1 cellular context compared by ENCODE assay signal in the genomic region with DNA sequence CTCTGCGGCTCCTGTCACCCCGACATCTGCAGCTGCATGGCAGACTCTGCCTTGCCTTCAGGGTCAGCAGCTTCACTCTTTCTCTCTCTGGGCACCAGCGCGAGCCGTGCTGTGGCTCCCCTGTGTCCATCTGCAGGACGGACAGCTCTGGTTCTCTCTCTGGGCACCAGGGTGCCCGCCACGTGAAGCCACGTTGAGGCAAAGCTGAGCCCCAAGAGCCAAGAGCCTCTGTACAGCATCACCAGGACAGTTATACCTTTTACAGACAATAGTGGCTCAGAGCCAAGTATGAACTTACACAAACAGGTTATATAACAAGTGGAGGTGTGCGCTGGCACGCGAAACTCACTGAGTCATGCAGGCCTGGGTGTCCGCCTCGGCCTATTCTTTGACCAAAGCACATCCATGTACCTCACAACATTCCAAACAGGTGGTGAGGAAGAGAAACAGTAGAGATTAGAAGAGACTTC.
A peak's percentile ranks its signal among the peaks of the same experiment; 100 is the strongest.
TF ChIP-seq lines count a peak whose summit lies in the region.

No MANE protein-coding gene starts in this region.

TF ChIP-seq in HepG2, 621 proteins besides CTCF, POLR2A, EP300 and RAD21 (continued from another document and continues in another):
- TF ChIP-seq, protein P1, sequence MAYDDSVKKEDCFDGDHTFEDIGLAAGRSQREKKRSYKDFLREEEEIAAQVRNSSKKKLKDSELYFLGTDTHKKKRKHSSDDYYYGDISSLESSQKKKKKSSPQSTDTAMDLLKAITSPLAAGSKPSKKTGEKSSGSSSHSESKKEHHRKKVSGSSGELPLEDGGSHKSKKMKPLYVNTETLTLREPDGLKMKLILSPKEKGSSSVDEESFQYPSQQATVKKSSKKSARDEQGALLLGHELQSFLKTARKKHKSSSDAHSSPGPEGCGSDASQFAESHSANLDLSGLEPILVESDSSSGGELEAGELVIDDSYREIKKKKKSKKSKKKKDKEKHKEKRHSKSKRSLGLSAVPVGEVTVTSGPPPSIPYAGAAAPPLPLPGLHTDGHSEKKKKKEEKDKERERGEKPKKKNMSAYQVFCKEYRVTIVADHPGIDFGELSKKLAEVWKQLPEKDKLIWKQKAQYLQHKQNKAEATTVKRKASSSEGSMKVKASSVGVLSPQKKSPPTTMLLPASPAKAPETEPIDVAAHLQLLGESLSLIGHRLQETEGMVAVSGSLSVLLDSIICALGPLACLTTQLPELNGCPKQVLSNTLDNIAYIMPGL (CRISPR knock-in tag; IDR thresholded peaks at IDR 0.05; ENCODE audit: borderline replicate concordance in 1 of 2, low read depth in 1 of 2), result no peak
- TF ChIP-seq ZNF331 (CRISPR knock-in tag; IDR thresholded peaks at IDR 0.05) (no peak), ZEB1 (IDR thresholded peaks at IDR 0.05; ENCODE audit: insufficient replicate concordance, low read depth) (no peak), NFIC (IDR thresholded peaks at IDR 0.05; ENCODE audit: low read length) (peak; percentile 78; the same call in 1 of the 2 replicates), TARDBP (CRISPR knock-in tag; IDR thresholded peaks at IDR 0.05) (no peak), CREB1 (IDR thresholded peaks at IDR 0.05) (no peak), CREB1 (CRISPR knock-in tag; IDR thresholded peaks at IDR 0.05) (no peak), ZBTB42 (CRISPR knock-in tag; IDR thresholded peaks at IDR 0.05) (no peak), ZNF136 (CRISPR knock-in tag; IDR thresholded peaks at IDR 0.05; ENCODE audit: low read depth) (no peak), RCOR2 (CRISPR knock-in tag; IDR thresholded peaks at IDR 0.05) (peak; percentile 62; the same call in 1 of the 2 replicates), HES4 (CRISPR knock-in tag; IDR thresholded peaks at IDR 0.05; ENCODE audit: borderline replicate concordance) (0 out of 2 replicates have a peak, but pooled peaks have one; percentile 35), FOXC1 (CRISPR knock-in tag; IDR thresholded peaks at IDR 0.05; ENCODE audit: borderline replicate concordance) (no peak), ZSCAN20 (CRISPR knock-in tag; IDR thresholded peaks at IDR 0.05; ENCODE audit: borderline replicate concordance) (no peak), ZNF629 (CRISPR knock-in tag; conservative IDR thresholded peaks at IDR 0.05) (no peak), SMC3 (IDR thresholded peaks at IDR 0.05; ENCODE audit: low read length) (no peak), ZSCAN22 (CRISPR knock-in tag; IDR thresholded peaks at IDR 0.05) (no peak), MED1 (CRISPR knock-in tag; IDR thresholded peaks at IDR 0.05) (peak; percentile 75), LCORL (IDR thresholded peaks at IDR 0.05) (no peak), LCORL (CRISPR knock-in tag; IDR thresholded peaks at IDR 0.05) (0 out of 2 replicates have a peak, but pooled peaks have one; percentile 38), CBFB (CRISPR knock-in tag; IDR thresholded peaks at IDR 0.05) (no peak), ZNF350 (CRISPR knock-in tag; IDR thresholded peaks at IDR 0.05; ENCODE audit: borderline replicate concordance, low read depth) (no peak), MEIS2 (CRISPR knock-in tag; IDR thresholded peaks at IDR 0.05) (no peak), KLF11 (CRISPR knock-in tag; IDR thresholded peaks at IDR 0.05) (no peak), ZNF557 (CRISPR knock-in tag; IDR thresholded peaks at IDR 0.05) (no peak), ZNF12 (CRISPR knock-in tag; IDR thresholded peaks at IDR 0.05) (0 out of 2 replicates have a peak, but pooled peaks have one; percentile 28), MEIS1 (CRISPR knock-in tag; IDR thresholded peaks at IDR 0.05; ENCODE audit: borderline replicate concordance) (no peak), SMAD9 (CRISPR knock-in tag; IDR thresholded peaks at IDR 0.05) (no peak), TBX3 (IDR thresholded peaks at IDR 0.05; ENCODE audit: borderline replicate concordance) (no peak), ZNF20 (CRISPR knock-in tag; IDR thresholded peaks at IDR 0.05) (no peak), HCFC1 (IDR thresholded peaks at IDR 0.05; ENCODE audit: low read depth, low read length) (no peak), YEATS4 (CRISPR knock-in tag; IDR thresholded peaks at IDR 0.05; ENCODE audit: borderline replicate concordance) (no peak), ZNF562 (CRISPR knock-in tag; IDR thresholded peaks at IDR 0.05; ENCODE audit: borderline replicate concordance) (no peak), ISX (CRISPR knock-in tag; conservative IDR thresholded peaks at IDR 0.05) (no peak), NCOA1 (CRISPR knock-in tag; IDR thresholded peaks at IDR 0.05) (no peak), HNRNPLL (IDR thresholded peaks at IDR 0.05; ENCODE audit: low read depth, low read length, poor library complexity, severe bottlenecking) (no peak), GABPB1 (CRISPR knock-in tag; IDR thresholded peaks at IDR 0.05) (0 out of 2 replicates have a peak, but pooled peaks have one; percentile 17), RELA (CRISPR knock-in tag; IDR thresholded peaks at IDR 0.05) (no peak), DNMT3B (CRISPR knock-in tag; conservative IDR thresholded peaks at IDR 0.05) (no peak), MAZ (IDR thresholded peaks at IDR 0.05; ENCODE audit: borderline replicate concordance, low read depth, low read length) (no peak), MAZ (CRISPR knock-in tag; IDR thresholded peaks at IDR 0.05; ENCODE audit: low read depth) (no peak), ZNF768 (CRISPR knock-in tag; IDR thresholded peaks at IDR 0.05) (peak; percentile 50; the same call in 1 of the 2 replicates), ZFX (CRISPR knock-in tag; IDR thresholded peaks at IDR 0.05; ENCODE audit: low read depth) (peak; percentile 75; the same call in 1 of the 2 replicates), KDM5B (CRISPR knock-in tag; IDR thresholded peaks at IDR 0.05; ENCODE audit: borderline replicate concordance) (0 out of 2 replicates have a peak, but pooled peaks have one; percentile 14), POLR2AphosphoS5 (IDR thresholded peaks at IDR 0.05; ENCODE audit: low read depth, low read length) (peak; percentile 35; the same call in 1 of the 2 replicates), POGZ (CRISPR knock-in tag; IDR thresholded peaks at IDR 0.05) (peak; percentile 57; the same call in 1 of the 2 replicates), AKAP8 (CRISPR knock-in tag; IDR thresholded peaks at IDR 0.05) (no peak), ZFP36L2 (CRISPR knock-in tag; IDR thresholded peaks at IDR 0.05) (no peak), MBNL3 (CRISPR knock-in tag; conservative IDR thresholded peaks at IDR 0.05) (no peak)
- TF ChIP-seq, protein P2, sequence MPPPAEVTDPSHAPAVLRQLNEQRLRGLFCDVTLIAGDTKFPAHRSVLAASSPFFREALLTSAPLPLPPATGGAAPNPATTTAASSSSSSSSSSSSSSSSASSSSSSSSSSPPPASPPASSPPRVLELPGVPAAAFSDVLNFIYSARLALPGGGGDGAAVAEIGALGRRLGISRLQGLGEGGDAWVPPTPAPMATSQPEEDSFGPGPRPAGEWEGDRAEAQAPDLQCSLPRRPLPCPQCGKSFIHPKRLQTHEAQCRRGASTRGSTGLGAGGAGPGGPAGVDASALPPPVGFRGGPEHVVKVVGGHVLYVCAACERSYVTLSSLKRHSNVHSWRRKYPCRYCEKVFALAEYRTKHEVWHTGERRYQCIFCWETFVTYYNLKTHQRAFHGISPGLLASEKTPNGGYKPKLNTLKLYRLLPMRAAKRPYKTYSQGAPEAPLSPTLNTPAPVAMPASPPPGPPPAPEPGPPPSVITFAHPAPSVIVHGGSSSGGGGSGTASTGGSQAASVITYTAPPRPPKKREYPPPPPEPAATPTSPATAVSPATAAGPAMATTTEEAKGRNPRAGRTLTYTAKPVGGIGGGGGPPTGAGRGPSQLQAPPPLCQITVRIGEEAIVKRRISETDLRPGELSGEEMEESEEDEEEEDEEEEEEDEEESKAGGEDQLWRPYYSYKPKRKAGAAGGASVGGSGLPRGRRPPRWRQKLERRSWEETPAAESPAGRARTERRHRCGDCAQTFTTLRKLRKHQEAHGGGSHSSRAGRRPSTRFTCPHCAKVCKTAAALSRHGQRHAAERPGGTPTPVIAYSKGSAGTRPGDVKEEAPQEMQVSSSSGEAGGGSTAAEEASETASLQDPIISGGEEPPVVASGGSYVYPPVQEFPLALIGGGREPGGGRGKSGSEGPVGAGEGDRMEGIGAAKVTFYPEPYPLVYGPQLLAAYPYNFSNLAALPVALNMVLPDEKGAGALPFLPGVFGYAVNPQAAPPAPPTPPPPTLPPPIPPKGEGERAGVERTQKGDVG (CRISPR knock-in tag; IDR thresholded peaks at IDR 0.05; ENCODE audit: borderline replicate concordance), result peak; percentile 66; the same call in 1 of the 2 replicates
- TF ChIP-seq, protein P3, sequence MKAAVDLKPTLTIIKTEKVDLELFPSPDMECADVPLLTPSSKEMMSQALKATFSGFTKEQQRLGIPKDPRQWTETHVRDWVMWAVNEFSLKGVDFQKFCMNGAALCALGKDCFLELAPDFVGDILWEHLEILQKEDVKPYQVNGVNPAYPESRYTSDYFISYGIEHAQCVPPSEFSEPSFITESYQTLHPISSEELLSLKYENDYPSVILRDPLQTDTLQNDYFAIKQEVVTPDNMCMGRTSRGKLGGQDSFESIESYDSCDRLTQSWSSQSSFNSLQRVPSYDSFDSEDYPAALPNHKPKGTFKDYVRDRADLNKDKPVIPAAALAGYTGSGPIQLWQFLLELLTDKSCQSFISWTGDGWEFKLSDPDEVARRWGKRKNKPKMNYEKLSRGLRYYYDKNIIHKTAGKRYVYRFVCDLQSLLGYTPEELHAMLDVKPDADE (CRISPR knock-in tag; IDR thresholded peaks at IDR 0.05), result no peak
- TF ChIP-seq, protein P4, sequence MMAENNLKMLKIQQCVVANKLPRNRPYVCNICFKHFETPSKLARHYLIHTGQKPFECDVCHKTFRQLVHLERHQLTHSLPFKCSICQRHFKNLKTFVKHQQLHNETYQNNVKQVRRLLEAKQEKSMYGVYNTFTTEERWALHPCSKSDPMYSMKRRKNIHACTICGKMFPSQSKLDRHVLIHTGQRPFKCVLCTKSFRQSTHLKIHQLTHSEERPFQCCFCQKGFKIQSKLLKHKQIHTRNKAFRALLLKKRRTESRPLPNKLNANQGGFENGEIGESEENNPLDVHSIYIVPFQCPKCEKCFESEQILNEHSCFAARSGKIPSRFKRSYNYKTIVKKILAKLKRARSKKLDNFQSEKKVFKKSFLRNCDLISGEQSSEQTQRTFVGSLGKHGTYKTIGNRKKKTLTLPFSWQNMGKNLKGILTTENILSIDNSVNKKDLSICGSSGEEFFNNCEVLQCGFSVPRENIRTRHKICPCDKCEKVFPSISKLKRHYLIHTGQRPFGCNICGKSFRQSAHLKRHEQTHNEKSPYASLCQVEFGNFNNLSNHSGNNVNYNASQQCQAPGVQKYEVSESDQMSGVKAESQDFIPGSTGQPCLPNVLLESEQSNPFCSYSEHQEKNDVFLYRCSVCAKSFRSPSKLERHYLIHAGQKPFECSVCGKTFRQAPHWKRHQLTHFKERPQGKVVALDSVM (CRISPR knock-in tag; IDR thresholded peaks at IDR 0.05), result no peak
- TF ChIP-seq, protein P5, sequence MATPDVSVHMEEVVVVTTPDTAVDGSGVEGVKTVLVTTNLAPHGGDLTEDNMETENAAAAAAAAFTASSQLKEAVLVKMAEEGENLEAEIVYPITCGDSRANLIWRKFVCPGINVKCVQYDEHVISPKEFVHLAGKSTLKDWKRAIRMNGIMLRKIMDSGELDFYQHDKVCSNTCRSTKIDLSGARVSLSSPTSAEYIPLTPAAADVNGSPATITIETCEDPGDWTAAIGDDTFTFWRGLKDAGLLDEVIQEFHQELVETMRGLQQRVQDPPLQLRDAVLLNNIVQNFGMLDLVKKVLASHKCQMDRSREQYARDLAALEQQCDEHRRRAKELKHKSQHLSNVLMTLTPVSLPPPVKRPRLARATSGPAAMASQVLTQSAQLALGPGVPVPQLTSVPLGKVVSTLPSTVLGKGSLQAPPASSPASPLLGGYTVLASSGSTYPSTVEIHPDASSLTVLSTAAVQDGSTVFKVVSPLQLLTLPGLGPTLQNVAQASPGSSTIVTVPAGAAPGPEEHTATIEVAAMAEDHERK (CRISPR knock-in tag; IDR thresholded peaks at IDR 0.05; ENCODE audit: low read depth), result no peak
- TF ChIP-seq, protein P6, sequence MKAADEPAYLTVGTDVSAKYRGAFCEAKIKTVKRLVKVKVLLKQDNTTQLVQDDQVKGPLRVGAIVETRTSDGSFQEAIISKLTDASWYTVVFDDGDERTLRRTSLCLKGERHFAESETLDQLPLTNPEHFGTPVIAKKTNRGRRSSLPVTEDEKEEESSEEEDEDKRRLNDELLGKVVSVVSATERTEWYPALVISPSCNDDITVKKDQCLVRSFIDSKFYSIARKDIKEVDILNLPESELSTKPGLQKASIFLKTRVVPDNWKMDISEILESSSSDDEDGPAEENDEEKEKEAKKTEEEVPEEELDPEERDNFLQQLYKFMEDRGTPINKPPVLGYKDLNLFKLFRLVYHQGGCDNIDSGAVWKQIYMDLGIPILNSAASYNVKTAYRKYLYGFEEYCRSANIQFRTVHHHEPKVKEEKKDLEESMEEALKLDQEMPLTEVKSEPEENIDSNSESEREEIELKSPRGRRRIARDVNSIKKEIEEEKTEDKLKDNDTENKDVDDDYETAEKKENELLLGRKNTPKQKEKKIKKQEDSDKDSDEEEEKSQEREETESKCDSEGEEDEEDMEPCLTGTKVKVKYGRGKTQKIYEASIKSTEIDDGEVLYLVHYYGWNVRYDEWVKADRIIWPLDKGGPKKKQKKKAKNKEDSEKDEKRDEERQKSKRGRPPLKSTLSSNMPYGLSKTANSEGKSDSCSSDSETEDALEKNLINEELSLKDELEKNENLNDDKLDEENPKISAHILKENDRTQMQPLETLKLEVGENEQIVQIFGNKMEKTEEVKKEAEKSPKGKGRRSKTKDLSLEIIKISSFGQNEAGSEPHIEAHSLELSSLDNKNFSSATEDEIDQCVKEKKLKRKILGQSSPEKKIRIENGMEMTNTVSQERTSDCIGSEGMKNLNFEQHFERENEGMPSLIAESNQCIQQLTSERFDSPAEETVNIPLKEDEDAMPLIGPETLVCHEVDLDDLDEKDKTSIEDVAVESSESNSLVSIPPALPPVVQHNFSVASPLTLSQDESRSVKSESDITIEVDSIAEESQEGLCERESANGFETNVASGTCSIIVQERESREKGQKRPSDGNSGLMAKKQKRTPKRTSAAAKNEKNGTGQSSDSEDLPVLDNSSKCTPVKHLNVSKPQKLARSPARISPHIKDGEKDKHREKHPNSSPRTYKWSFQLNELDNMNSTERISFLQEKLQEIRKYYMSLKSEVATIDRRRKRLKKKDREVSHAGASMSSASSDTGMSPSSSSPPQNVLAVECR (CRISPR knock-in tag; IDR thresholded peaks at IDR 0.05; ENCODE audit: borderline replicate concordance), result 0 out of 2 replicates have a peak, but pooled peaks have one; percentile 14
- TF ChIP-seq, protein P7, sequence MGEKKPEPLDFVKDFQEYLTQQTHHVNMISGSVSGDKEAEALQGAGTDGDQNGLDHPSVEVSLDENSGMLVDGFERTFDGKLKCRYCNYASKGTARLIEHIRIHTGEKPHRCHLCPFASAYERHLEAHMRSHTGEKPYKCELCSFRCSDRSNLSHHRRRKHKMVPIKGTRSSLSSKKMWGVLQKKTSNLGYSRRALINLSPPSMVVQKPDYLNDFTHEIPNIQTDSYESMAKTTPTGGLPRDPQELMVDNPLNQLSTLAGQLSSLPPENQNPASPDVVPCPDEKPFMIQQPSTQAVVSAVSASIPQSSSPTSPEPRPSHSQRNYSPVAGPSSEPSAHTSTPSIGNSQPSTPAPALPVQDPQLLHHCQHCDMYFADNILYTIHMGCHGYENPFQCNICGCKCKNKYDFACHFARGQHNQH (CRISPR knock-in tag; IDR thresholded peaks at IDR 0.05), result peak; percentile 63; the same call in 1 of the 2 replicates
